15 cellular contexts compared by ENCODE assay signal in genomic region chr6:53962631-53963030, GRCh38.
"Had no signal": no experiment of that assay in that cellular context is flagged by ENCODE, and none has a peak within 500 bp of the region (broad histone marks: within the 10 kb centered on the region; RNA-seq: fewer than 3 reads in every experiment).

No MANE protein-coding gene starts in this region.

- ATAC-seq: gastroesophageal sphincter; stimulated activated memory B cell treated with anti-CD40 and anti-IgM and Interleukin-4, amounts not matched to agents 10 μg/mL and 1 μg/mL and 100 μg/mL, for 72 hours had no signal

- H3K4me3 ChIP-seq: gastroesophageal sphincter, left lung, tibial nerve had no signal

- H3K36me3 Mint-ChIP-seq: activated naive CD4-positive, alpha-beta T cell treated with anti-CD3 and anti-CD28 coated beads, Interleukin-2, amount 10 ng/mL, durations not matched to agents 7 days and 5 days; naive B cell; stimulated activated memory B cell treated with anti-CD40 and anti-IgM and Interleukin-4, amounts not matched to agents 10 μg/mL and 1 μg/mL and 100 μg/mL, for 72 hours had no signal

- H3K9me3 Mint-ChIP-seq: activated naive CD4-positive, alpha-beta T cell treated with anti-CD3 and anti-CD28 coated beads, Interleukin-2, amount 10 ng/mL, durations not matched to agents 7 days and 5 days; central memory CD8-positive, alpha-beta T cell; naive B cell; stimulated activated memory B cell treated with anti-CD40 and anti-IgM and Interleukin-4, amounts not matched to agents 10 μg/mL and 1 μg/mL and 100 μg/mL, for 72 hours had no signal

- H3K4me1 ChIP-seq: gastroesophageal sphincter, left lung, tibial nerve had no signal

- H3K27me3 ChIP-seq: gastroesophageal sphincter, left lung, tibial nerve had no signal

- DNase-seq: activated CD4-positive, alpha-beta T cell treated with anti-CD3 and anti-CD28 coated beads for 48 hours; activated naive CD4-positive, alpha-beta T cell treated with anti-CD3 and anti-CD28 coated beads, Interleukin-2, amount 10 ng/mL, durations not matched to agents 7 days and 5 days; cortex of kidney; effector memory CD4-positive, alpha-beta T cell; left lung; midbrain; naive B cell; nucleus accumbens; right cardiac atrium; T1000; WERI-Rb-1 had no signal

- H3K36me3 ChIP-seq: gastroesophageal sphincter, left lung, tibial nerve, WERI-Rb-1 had no signal

- H3K4me3 Mint-ChIP-seq: activated naive CD4-positive, alpha-beta T cell treated with anti-CD3 and anti-CD28 coated beads, Interleukin-2, amount 10 ng/mL, durations not matched to agents 7 days and 5 days; central memory CD8-positive, alpha-beta T cell; naive B cell; stimulated activated memory B cell treated with anti-CD40 and anti-IgM and Interleukin-4, amounts not matched to agents 10 μg/mL and 1 μg/mL and 100 μg/mL, for 72 hours had no signal

- H3K4me1 Mint-ChIP-seq: activated naive CD4-positive, alpha-beta T cell treated with anti-CD3 and anti-CD28 coated beads, Interleukin-2, amount 10 ng/mL, durations not matched to agents 7 days and 5 days; central memory CD8-positive, alpha-beta T cell; naive B cell; stimulated activated memory B cell treated with anti-CD40 and anti-IgM and Interleukin-4, amounts not matched to agents 10 μg/mL and 1 μg/mL and 100 μg/mL, for 72 hours had no signal

- H3K27ac Mint-ChIP-seq: activated naive CD4-positive, alpha-beta T cell treated with anti-CD3 and anti-CD28 coated beads, Interleukin-2, amount 10 ng/mL, durations not matched to agents 7 days and 5 days; naive B cell; stimulated activated memory B cell treated with anti-CD40 and anti-IgM and Interleukin-4, amounts not matched to agents 10 μg/mL and 1 μg/mL and 100 μg/mL, for 72 hours had no signal

- H3K27ac ChIP-seq: gastroesophageal sphincter, left lung, tibial nerve, WERI-Rb-1 had no signal

- H3K27me3 Mint-ChIP-seq: activated naive CD4-positive, alpha-beta T cell treated with anti-CD3 and anti-CD28 coated beads, Interleukin-2, amount 10 ng/mL, durations not matched to agents 7 days and 5 days had no signal

- H3K9me3 ChIP-seq: gastroesophageal sphincter, left lung, tibial nerve had no signal
